ENCODE assay signal across 11 cellular contexts in the genomic region with DNA sequence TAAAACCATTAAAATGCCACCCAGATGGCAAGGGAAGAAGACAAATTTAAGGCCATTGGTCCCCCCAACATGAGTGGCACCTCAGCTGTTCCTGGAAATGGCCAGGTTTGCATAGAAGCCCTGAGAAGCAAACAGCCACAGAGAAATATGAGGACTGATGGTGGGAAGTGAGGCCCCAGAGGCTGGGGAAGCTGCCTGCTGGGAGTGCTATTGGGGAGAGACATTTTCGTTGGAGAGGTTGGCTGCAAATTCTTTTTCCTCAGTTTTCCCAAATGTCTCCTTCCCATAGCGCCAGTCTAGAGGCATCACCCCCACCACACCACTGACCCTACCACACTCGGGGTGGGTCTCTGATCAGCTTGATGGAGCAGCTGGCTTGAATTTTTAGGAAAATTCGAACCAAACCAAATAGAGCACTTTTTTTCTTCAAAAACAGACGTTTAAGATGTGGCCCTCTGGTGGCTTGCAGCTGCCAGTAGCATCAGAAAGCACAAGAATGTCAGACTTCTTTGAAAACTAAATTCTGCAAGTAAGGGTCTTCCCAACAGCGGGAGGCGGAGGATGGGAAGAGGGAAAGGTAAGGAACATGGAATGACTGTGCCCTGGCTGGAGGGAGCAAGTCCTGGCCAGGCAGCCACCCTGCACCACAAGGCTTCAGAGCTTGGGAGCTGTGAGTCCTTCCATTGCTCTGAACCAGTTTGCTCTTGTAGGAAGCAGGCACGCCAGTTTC. TPM values are rescaled to one million over a fixed set of nuclear protein-coding genes. Genes with fewer than 3 reads are reported as not detected.
DNase-seq lines count a peak whose midpoint lies in the region; ATAC-seq and TF ChIP-seq lines count a peak whose summit lies in the region.
"Had no signal": no experiment of that assay in that cellular context is flagged by ENCODE, and none has a peak within 500 bp of the region (broad histone marks: within the 10 kb centered on the region; RNA-seq: fewer than 3 reads in every experiment).

No MANE protein-coding gene starts in this region.

- peak; percentile 71 for TF ChIP-seq CTCF in DOHH2 (IDR thresholded peaks at IDR 0.05; ENCODE audit: low read depth, low read length, poor library complexity, severe bottlenecking)
- peak; percentile 31; the same call in 1 of the 2 replicates for TF ChIP-seq CTCF in LNCaP clone FGC (IDR thresholded peaks at IDR 0.05; ENCODE audit: control insufficient read depth, extremely low read depth, insufficient read depth)
- peak; percentile 79 for TF ChIP-seq CTCF in brain microvascular endothelial cell (IDR thresholded peaks at IDR 0.05; ENCODE audit: low read depth, low read length, missing control alignments)
- TF ChIP-seq CTCF in mucosa of descending colon (IDR thresholded peaks at IDR 0.05): no peak

- H3K36me3 ChIP-seq in DOHH2 (ENCODE audit: control insufficient read depth, low read length) (no peaks in the 10 kb centered on the region), brain microvascular endothelial cell (replicated peaks) (no peaks in the 10 kb centered on the region), mucosa of descending colon (ENCODE audit: low read depth) (no peaks in the 10 kb centered on the region)

- no peak overlapping the region for H3K27ac ChIP-seq in DOHH2 (ENCODE audit: low read depth, low read length)
- no peak overlapping the region for H3K27ac ChIP-seq in brain microvascular endothelial cell

- ATAC-seq in mucosa of descending colon (no peak), HG03460 (IDR thresholded peaks at IDR 0.05; ENCODE audit: unreplicated experiment) (no peak)
- ATAC-seq: left lobe of liver had no signal

- H3K27me3 ChIP-seq in DOHH2 (ENCODE audit: control insufficient read depth, low read length) (no peaks in the 10 kb centered on the region), brain microvascular endothelial cell (replicated peaks) (no peaks in the 10 kb centered on the region)

- intact Hi-C loops in mucosa of descending colon (cut with DNase I, micrococcal nuclease): no loop called here

- H3K4me1 ChIP-seq in DOHH2 (ENCODE audit: control insufficient read depth, low read length) (peaks cover 19% of the 10 kb centered on the region), mucosa of descending colon (ENCODE audit: low read depth) (no peaks in the 10 kb centered on the region)

- H3K79me2 ChIP-seq in DOHH2 (ENCODE audit: control insufficient read depth, low read length): no peaks in the 10 kb centered on the region

- DNase-seq in LNCaP clone FGC (ENCODE audit: low read depth) (no peak), brain microvascular endothelial cell (peak; percentile 43), mucosa of descending colon (peak in 2 of 3 donors; percentile 4 to 9), AML-193 (lab: John Stamatoyannopoulos, UW) (no peak), DMS153 treated with DMSO at 0.1 percent for 48 hours (lab: John Stamatoyannopoulos, UW; ENCODE audit: unreplicated experiment) (no peak)
- no peak for DNase-seq in stimulated activated CD4-positive, alpha-beta T cell treated with anti-CD3 and anti-CD28 coated beads, Interleukin-4, amount 100 ng/mL, for 1 hour
- DNase-seq: central memory CD4-positive, alpha-beta T cell; NCI-H2029 had no signal

- H3K4me3 ChIP-seq in DOHH2 (ENCODE audit: low read length): no peak overlapping the region
- no peak overlapping the region for H3K4me3 ChIP-seq in LNCaP clone FGC (ENCODE audit: low read depth, low read length)
- H3K4me3 ChIP-seq in brain microvascular endothelial cell (ENCODE audit: low read depth, low read length): no peak overlapping the region
- H3K4me3 ChIP-seq in mucosa of descending colon: no peak overlapping the region

- H3F3A ChIP-seq in DOHH2 (ENCODE audit: control insufficient read depth, insufficient read depth): 0 out of 2 replicates have a peak, but pooled peaks cover 7% of the 10 kb centered on the region

- in situ Hi-C loops in brain microvascular endothelial cell (cut with HindIII; ENCODE audit: low pct_ligation_motif_present, low sequenced_read_pairs): no loop called here

- H3K9me3 ChIP-seq in DOHH2 (ENCODE audit: control insufficient read depth, insufficient read depth, low read length) (no peaks in the 10 kb centered on the region), mucosa of descending colon (no peaks in the 10 kb centered on the region)

- H3K4me2 ChIP-seq in DOHH2 (ENCODE audit: low read length): no peak overlapping the region

- no peaks in the 10 kb centered on the region for H4K20me1 ChIP-seq in DOHH2 (ENCODE audit: control insufficient read depth, insufficient read depth, low read depth, low read length)

- no peaks in the 10 kb centered on the region for H3K9me2 ChIP-seq in DOHH2 (replicated peaks; ENCODE audit: control insufficient read depth, low read length)

RNA-seq across cellular contexts. Expression of a gene that starts 13.2 kb away (rescaled TPM):
- not detected for total RNA-seq in mucosa of descending colon
- total RNA-seq: left lobe of liver had no signal

Comparison
In these comparisons a context has a peak if more than half of its experiments do, and no peak if none do; other contexts are left out.
1. DNase-seq: peak in brain microvascular endothelial cell (single experiment) and mucosa of descending colon (2 of 3); none in LNCaP clone FGC (single experiment), AML-193 (0 of 2), stimulated activated CD4-positive, alpha-beta T cell treated with anti-CD3 and anti-CD28 coated beads, Interleukin-4, amount 100 ng/mL, for 1 hour (single experiment) and DMS153 treated with DMSO at 0.1 percent for 48 hours (single experiment).